ENCODE assay signal across 19 cellular contexts in genomic region chr16:78756189-78756661, GRCh38.
A peak's percentile ranks its signal among the peaks of the same experiment; 100 is the strongest.
DNase-seq lines count a peak whose midpoint lies in the region; ATAC-seq and TF ChIP-seq lines count a peak whose summit lies in the region.
"Had no signal": no experiment of that assay in that cellular context is flagged by ENCODE, and none has a peak within 500 bp of the region (broad histone marks: within the 10 kb centered on the region; RNA-seq: fewer than 3 reads in every experiment).

No MANE protein-coding gene starts in this region.

- ATAC-seq in left lobe of liver: peak; percentile 94
- ATAC-seq in right lobe of liver: peak; percentile 87 to 96 (median 92)
- ATAC-seq in GM19455 (IDR thresholded peaks at IDR 0.05; ENCODE audit: unreplicated experiment): no peak
- ATAC-seq: A549, GM23338 had no signal

- H3K27ac ChIP-seq in right lobe of liver (peak overlapping the region in 1 of 3 donors; percentile 47), prostate gland (no peak overlapping the region)
- H3K27ac ChIP-seq: 22Rv1, A549, C4-2B had no signal

- H3K36me3 ChIP-seq in right lobe of liver (no peaks in the 10 kb centered on the region), prostate gland (no peaks in the 10 kb centered on the region)

- H3K4me3 Mint-ChIP-seq in progenitor cell of endocrine pancreas (ENCODE audit: low read depth): no peak overlapping the region
- H3K4me3 Mint-ChIP-seq: CD4-positive, alpha-beta memory T cell; GM23338 had no signal

- H3K27me3 Mint-ChIP-seq in progenitor cell of endocrine pancreas: no peaks in the 10 kb centered on the region
- H3K27me3 Mint-ChIP-seq: CD4-positive, alpha-beta memory T cell had no signal

- H3K9me3 ChIP-seq in right lobe of liver (no peaks in the 10 kb centered on the region), prostate gland (no peaks in the 10 kb centered on the region)
- H3K9me3 ChIP-seq: A549 had no signal

- H3K27me3 ChIP-seq in right lobe of liver: no peaks in the 10 kb centered on the region
- no peaks in the 10 kb centered on the region for H3K27me3 ChIP-seq in prostate gland (replicated peaks; ENCODE audit: insufficient read depth)

- H3K9me3 Mint-ChIP-seq in progenitor cell of endocrine pancreas (ENCODE audit: low read depth): no peaks in the 10 kb centered on the region
- H3K9me3 Mint-ChIP-seq: GM23338 had no signal

- no peak overlapping the region for H3K4me3 ChIP-seq in right lobe of liver
- H3K4me3 ChIP-seq in prostate gland: no peak overlapping the region
- H3K4me3 ChIP-seq: A549, GM23338 had no signal

- intact Hi-C loops in right lobe of liver (cut with DNase I) (no loop called here), prostate gland (cut with DNase I) (no loop called here)

- no peak overlapping the region for H3K27ac Mint-ChIP-seq in progenitor cell of endocrine pancreas
- H3K27ac Mint-ChIP-seq: CD4-positive, alpha-beta memory T cell; GM23338 had no signal

- no peaks in the 10 kb centered on the region for H3K36me3 Mint-ChIP-seq in progenitor cell of endocrine pancreas (ENCODE audit: insufficient read depth)

- peak; percentile 8 for DNase-seq in NCI-H146 (lab: John Stamatoyannopoulos, UW)
- no peak for DNase-seq in NCI-H146 treated with DMSO at 0.1 percent for 48 hours (lab: John Stamatoyannopoulos, UW; ENCODE audit: unreplicated experiment)
- DNase-seq in left lobe of liver (ENCODE audit: low spot score): peak; percentile 57
- DNase-seq in right lobe of liver: peak in 1 of 3 donors; percentile 58
- DNase-seq in erythroblast (lab: John Stamatoyannopoulos, UW): no peak
- DNase-seq in progenitor cell of endocrine pancreas (ENCODE audit: low spot score, unreplicated experiment): no peak
- DNase-seq in prostate gland (ENCODE audit: low spot score): no peak
- DNase-seq: AML-193; CD4-positive, alpha-beta memory T cell; DMS 273 treated with DMSO at 0.1 percent for 48 hours; DMS53; DND-41; EL; HCEC 1CT had no signal

- 32% methylated on average over 4 of the region's 4 CpGs for WGBS in right lobe of liver (ENCODE audit: insufficient coverage, low coverage, low lambda C conversion rate, missing lambda C conversion rate)
- 72% methylated on average over 4 of the region's 4 CpGs for WGBS in prostate gland

- H3K4me1 Mint-ChIP-seq in progenitor cell of endocrine pancreas (ENCODE audit: low read depth): peaks cover 9% of the 10 kb centered on the region
- H3K4me1 Mint-ChIP-seq: GM23338 had no signal

- TF ChIP-seq CTCF in right lobe of liver (IDR thresholded peaks at IDR 0.05) (no peak), progenitor cell of endocrine pancreas (IDR thresholded peaks at IDR 0.05; ENCODE audit: unreplicated experiment) (no peak), prostate gland (IDR thresholded peaks at IDR 0.05) (no peak)

- TF ChIP-seq POLR2A in right lobe of liver (IDR thresholded peaks at IDR 0.05) (no peak), erythroblast (IDR thresholded peaks at IDR 0.05; ENCODE audit: low read length) (no peak), prostate gland (IDR thresholded peaks at IDR 0.05) (no peak)

- H3K4me1 ChIP-seq in right lobe of liver (peaks cover 0 to 14% (median 0%) of the 10 kb centered on the region in 4 donors), prostate gland (replicated peaks) (no peaks in the 10 kb centered on the region)
- H3K4me1 ChIP-seq: A549 had no signal

Comparison
In these comparisons a context has a peak if more than half of its experiments do, and no peak if none do; other contexts are left out.
1. DNase-seq: peak in NCI-H146 (single experiment) and left lobe of liver (single experiment); none in NCI-H146 treated with DMSO at 0.1 percent for 48 hours (single experiment), erythroblast (0 of 2), progenitor cell of endocrine pancreas (single experiment) and prostate gland (single experiment).